Comparison of ENCODE assay signal across 8 cellular contexts in the genomic region with DNA sequence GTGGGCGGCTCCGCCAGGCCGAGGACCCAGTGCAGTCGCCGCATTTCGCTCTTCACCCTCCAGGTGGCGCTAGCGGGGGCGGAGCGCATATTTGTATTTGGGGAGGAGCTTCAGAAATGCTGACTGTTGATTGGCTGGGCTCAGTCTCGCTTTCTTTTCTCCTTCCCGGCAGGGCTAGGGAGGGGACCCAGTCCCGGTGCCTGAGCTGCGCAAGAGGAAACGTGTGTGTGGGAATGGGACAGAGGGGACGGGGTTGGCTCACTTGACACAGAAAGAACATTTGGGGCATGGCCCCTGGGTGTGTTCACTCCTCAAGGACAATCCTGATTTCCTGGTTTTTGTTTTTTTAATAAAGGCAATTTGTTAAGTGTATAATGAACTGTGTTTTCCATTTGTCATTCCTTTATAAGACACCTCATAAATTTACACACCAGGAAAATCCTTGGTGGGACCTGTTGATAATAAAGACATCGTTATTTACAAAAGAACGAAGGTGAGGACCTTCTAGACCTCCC.
A peak's percentile ranks its signal among the peaks of the same experiment; 100 is the strongest.
DNase-seq lines count a peak whose midpoint lies in the region; ATAC-seq, FAIRE-seq and TF ChIP-seq lines count a peak whose summit lies in the region.

No MANE protein-coding gene starts in this region.

- no peaks in the 10 kb centered on the region for H3K9me3 ChIP-seq in OCI-LY1 (ENCODE audit: low read length)
- H3K9me3 ChIP-seq in mucosa of rectum (ENCODE audit: control insufficient read depth in 2 of 2, low read length in 2 of 2) = no peaks in the 10 kb centered on the region

- peak; percentile 25 for FAIRE-seq in D721Med (lab: Jason Lieb, UNC)

- H3K4me1 ChIP-seq in OCI-LY1 (ENCODE audit: insufficient read depth, low read length, severe bottlenecking) = peaks cover 14% of the 10 kb centered on the region
- H3K4me1 ChIP-seq in mucosa of rectum (ENCODE audit: control insufficient read depth in 2 of 2, insufficient read depth in 2 of 2, low read length in 2 of 2) = peaks cover 0 to 3% of the 10 kb centered on the region in 2 donors

- H3K27ac ChIP-seq in OCI-LY1 (ENCODE audit: low read depth, low read length, poor library complexity, severe bottlenecking) (peak overlapping the region; percentile 52), epithelial cell of prostate (peak overlapping the region; percentile 17), mucosa of rectum (ENCODE audit: low read depth in 2 of 2, low read length in 2 of 2) (peak overlapping the region; percentile 67 to 71)

- H4K20me1 ChIP-seq in OCI-LY1 (ENCODE audit: insufficient read depth, low read length) = no peaks in the 10 kb centered on the region

- DNase-seq in D721Med (ENCODE audit: insufficient read length, low spot score) (peak; percentile 96), HuH-7 (ENCODE audit: low spot score) (peak; percentile 91), activated T-cell treated with anti-CD3 and anti-CD28 coated beads for 1 hour (ENCODE audit: low read depth) (peak; percentile 94), epithelial cell of prostate (ENCODE audit: low read depth, low spot score) (peak; percentile 43)
- peak; percentile 90 for DNase-seq in stimulated activated CD8-positive, alpha-beta memory T cell treated with anti-CD3 and anti-CD28 coated beads, Interleukin-4, amount 100 ng/mL, for 24 hours (ENCODE audit: low read depth)

- H3K27me3 ChIP-seq in OCI-LY1 (ENCODE audit: insufficient read depth, low read length) = 0 out of 2 replicates have a peak, but pooled peaks cover 3% of the 10 kb centered on the region
- H3K27me3 ChIP-seq in mucosa of rectum (ENCODE audit: control insufficient read depth in 2 of 2, insufficient read depth in 2 of 2, low read length in 2 of 2) = no peaks in the 10 kb centered on the region

- ATAC-seq in GM21447 (IDR thresholded peaks at IDR 0.05; ENCODE audit: unreplicated experiment) = peak; percentile 83

- peak overlapping the region; percentile 79 for H3K4me2 ChIP-seq in OCI-LY1 (ENCODE audit: low read length)

- H3K36me3 ChIP-seq in OCI-LY1 (ENCODE audit: insufficient read depth, low read length) = no peaks in the 10 kb centered on the region
- no peaks in the 10 kb centered on the region for H3K36me3 ChIP-seq in mucosa of rectum (ENCODE audit: control insufficient read depth in 2 of 2, insufficient read depth in 2 of 2, low read length in 2 of 2)

- H3K9ac ChIP-seq in OCI-LY1 (ENCODE audit: low read length) (peak overlapping the region; percentile 28), mucosa of rectum (ENCODE audit: low read depth in 1 of 2, low read length in 2 of 2) (peak overlapping the region; percentile 38 to 65)

- H3K4me3 ChIP-seq in OCI-LY1 (ENCODE audit: low read depth, low read length, poor library complexity, severe bottlenecking) = peak overlapping the region; percentile 58
- peak overlapping the region; percentile 65 to 77 for H3K4me3 ChIP-seq in mucosa of rectum (ENCODE audit: low read length in 2 of 2)

- no peaks in the 10 kb centered on the region for H3K79me2 ChIP-seq in OCI-LY1 (ENCODE audit: insufficient read depth, low read length)

- H3K9me2 ChIP-seq in OCI-LY1 (ENCODE audit: low read depth, low read length) = no peaks in the 10 kb centered on the region

- peak overlapping the region; percentile 26; the same call in 1 of the 2 replicates for H2AFZ ChIP-seq in OCI-LY1 (ENCODE audit: low read length)

- H3F3A ChIP-seq in OCI-LY1 (ENCODE audit: insufficient read depth, low read length) = no peaks in the 10 kb centered on the region

- TF ChIP-seq CTCF in D721Med (IDR thresholded peaks at IDR 0.05; ENCODE audit: insufficient read depth, missing control alignments) (peak; percentile 86), OCI-LY1 (IDR thresholded peaks at IDR 0.05; ENCODE audit: low read length) (peak; percentile 88)

Comparison
In these comparisons a context has a peak if more than half of its experiments do, and no peak if none do; other contexts are left out.
1. Peak in every context shown above with its lines: DNase-seq, ATAC-seq, H3K4me3 ChIP-seq and H3K27ac ChIP-seq.
2. DNase-seq: peak in every context shown above with its lines; median percentile 96 in D721Med; 94 in activated T-cell treated with anti-CD3 and anti-CD28 coated beads for 1 hour; 91 in HuH-7; 90 in stimulated activated CD8-positive, alpha-beta memory T cell treated with anti-CD3 and anti-CD28 coated beads, Interleukin-4, amount 100 ng/mL, for 24 hours; 43 in epithelial cell of prostate.
3. H3K27ac ChIP-seq: peak in every context shown above with its lines; median percentile 69 in mucosa of rectum; 52 in OCI-LY1; 17 in epithelial cell of prostate.